ENCODE assay signal across 13 cellular contexts in genomic region chr2:28997237-28997846, GRCh38. TPM values are rescaled to one million over a fixed set of nuclear protein-coding genes. Genes with fewer than 3 reads are reported as not detected.
DNase-seq lines count a peak whose midpoint lies in the region; ATAC-seq and TF ChIP-seq lines count a peak whose summit lies in the region.
"Had no signal": no experiment of that assay in that cellular context is flagged by ENCODE, and none has a peak within 500 bp of the region (broad histone marks: within the 10 kb centered on the region; RNA-seq: fewer than 3 reads in every experiment).

No MANE protein-coding gene starts in this region.

- H3K4me1 ChIP-seq in PC-3 (ENCODE audit: insufficient read depth, low read length) (peaks cover 9% of the 10 kb centered on the region), right cardiac atrium (ENCODE audit: control insufficient read depth, insufficient read depth, low read length) (no peaks in the 10 kb centered on the region), skeletal muscle satellite cell (ENCODE audit: control insufficient read depth, insufficient read depth, low read length) (peaks cover 10% of the 10 kb centered on the region)

- H3K27me3 ChIP-seq in PC-3 (ENCODE audit: low read length), result no peaks in the 10 kb centered on the region
- no peaks in the 10 kb centered on the region for H3K27me3 ChIP-seq in right cardiac atrium (ENCODE audit: control insufficient read depth, insufficient read depth)
- peaks cover 3% of the 10 kb centered on the region for H3K27me3 ChIP-seq in skeletal muscle satellite cell (ENCODE audit: control insufficient read depth, insufficient read depth, low read length)
- H3K27me3 ChIP-seq: BLaER1 treated with 17β-estradiol and CSF1 and Interleukin-3, amounts not matched to agents 10 nM and 100 nM had no signal

- H3K36me3 ChIP-seq in PC-3 (ENCODE audit: low read depth, low read length), result no peaks in the 10 kb centered on the region
- no peaks in the 10 kb centered on the region for H3K36me3 ChIP-seq in skeletal muscle satellite cell (ENCODE audit: insufficient read depth, low read length)
- H3K36me3 ChIP-seq: BLaER1 treated with 17β-estradiol and CSF1 and Interleukin-3, amounts not matched to agents 10 nM and 100 nM had no signal

- H3K9me2 ChIP-seq in PC-3 (replicated peaks; ENCODE audit: low read length), result no peaks in the 10 kb centered on the region

- H3K9me3 ChIP-seq in PC-3 (ENCODE audit: low read length), result no peaks in the 10 kb centered on the region
- H3K9me3 ChIP-seq in right cardiac atrium (ENCODE audit: control insufficient read depth, low read length), result no peaks in the 10 kb centered on the region
- no peaks in the 10 kb centered on the region for H3K9me3 ChIP-seq in skeletal muscle satellite cell (replicated peaks; ENCODE audit: low read length)
- H3K9me3 ChIP-seq: BLaER1 treated with 17β-estradiol and CSF1 and Interleukin-3, amounts not matched to agents 10 nM and 100 nM had no signal

- no peak overlapping the region for H3K4me2 ChIP-seq in PC-3 (ENCODE audit: low read length)
- H3K4me2 ChIP-seq in skeletal muscle satellite cell (ENCODE audit: low read length), result peak overlapping the region; percentile 21

- intact Hi-C loops in PC-3 (cut with micrococcal nuclease), result no loop called here
- intact Hi-C loops in right cardiac atrium (cut with DNase I), result no loop called here

- DNase-seq in Daoy (ENCODE audit: low read depth) (peak; percentile 17), PC-3 (peak; percentile 8), right cardiac atrium (peak in 2 of 3 donors; percentile 41 to 64), erythroblast (lab: John Stamatoyannopoulos, UW) (no peak)
- DNase-seq: activated CD8-positive, alpha-beta memory T cell treated with anti-CD3 and anti-CD28 coated beads for 24 hours; NCI-H2081; NCI-H524 had no signal

- no peak overlapping the region for H3K9ac ChIP-seq in PC-3 (ENCODE audit: low read length)
- H3K9ac ChIP-seq in skeletal muscle satellite cell (ENCODE audit: low read depth, low read length), result no peak overlapping the region
- H3K9ac ChIP-seq: BLaER1 treated with 17β-estradiol and CSF1 and Interleukin-3, amounts not matched to agents 10 nM and 100 nM had no signal

- no peak overlapping the region for H2AFZ ChIP-seq in PC-3 (ENCODE audit: low read length)

- H3K27ac ChIP-seq in PC-3 (ENCODE audit: low read length) (no peak overlapping the region), right cardiac atrium (ENCODE audit: low read length) (peak overlapping the region; percentile 4)
- H3K27ac ChIP-seq: BLaER1 treated with 17β-estradiol and CSF1 and Interleukin-3, amounts not matched to agents 10 nM and 100 nM had no signal

- 34% methylated on average over 12 of the region's 12 CpGs for WGBS in right cardiac atrium

- H3F3A ChIP-seq in PC-3 (ENCODE audit: low read length, unreplicated experiment), result no peaks in the 10 kb centered on the region

- no peaks in the 10 kb centered on the region for H3K79me2 ChIP-seq in PC-3 (ENCODE audit: low read length)

- POLR2A ChIA-PET in PC-3 (lab: Charles Lee; ENCODE audit: unreplicated experiment), result no interaction called here

- no peak for ATAC-seq in PC-3
- peak in 1 of 2 donors; percentile 68 for ATAC-seq in right cardiac atrium
- ATAC-seq in GM19351 (IDR thresholded peaks at IDR 0.05; ENCODE audit: unreplicated experiment), result no peak
- no peak for ATAC-seq in HG03439 (IDR thresholded peaks at IDR 0.05; ENCODE audit: unreplicated experiment)
- ATAC-seq: SK-N-SH treated with all-trans-retinoic acid at 6 μM for 48 hours had no signal

- no peaks in the 10 kb centered on the region for H4K20me1 ChIP-seq in PC-3 (ENCODE audit: low read length)
- H4K20me1 ChIP-seq: BLaER1 treated with 17β-estradiol and CSF1 and Interleukin-3, amounts not matched to agents 10 nM and 100 nM had no signal

- no peak for TF ChIP-seq CTCF in PC-3 (conservative IDR thresholded peaks at IDR 0.05; ENCODE audit: low read depth, low read length)

- CTCF ChIA-PET in PC-3 (lab: Charles Lee), result no interaction called here

- no peak for TF ChIP-seq POLR2A in erythroblast (IDR thresholded peaks at IDR 0.05; ENCODE audit: low read length)

- H3K4me3 ChIP-seq in PC-3 (ENCODE audit: low read length), result no peak overlapping the region
- H3K4me3 ChIP-seq in right cardiac atrium (ENCODE audit: low read length), result no peak overlapping the region
- no peak overlapping the region for H3K4me3 ChIP-seq in skeletal muscle satellite cell (ENCODE audit: low read length)
- H3K4me3 ChIP-seq: BLaER1 treated with 17β-estradiol and CSF1 and Interleukin-3, amounts not matched to agents 10 nM and 100 nM had no signal

- no TSS peak for BruUV-seq in PC-3 (replicated peaks; lab: Mats Ljungman, UMichigan)

RNA-seq across cellular contexts. Expression of gene TOGARAM2, which starts 16.2 kb away (rescaled TPM):
- 0.29 TPM in 1 of 2 replicates, not detected in the other for total RNA-seq in Daoy (2014; rRNA removed; shearing (Covaris generic))
- total RNA-seq in PC-3 (2014; rRNA removed), result not detected in 2 replicates
- 10 to 100 TPM; 13.6 to 29.5 (median 26.0) TPM for total RNA-seq in right cardiac atrium
- polyA plus RNA-seq in right cardiac atrium, result 17.4 TPM
- 0.22 and 0.25 TPM in 2 replicates for total RNA-seq in skeletal muscle satellite cell (2012; rRNA removed)
- total RNA-seq: endothelial cell of umbilical vein had no signal
- polyA plus RNA-seq: endothelial cell of umbilical vein had no signal

Comparison
In these comparisons a context has a peak if more than half of its experiments do, and no peak if none do; other contexts are left out.
1. DNase-seq: peak in Daoy (single experiment), PC-3 (single experiment) and right cardiac atrium (2 of 3); none in erythroblast (0 of 2).
2. RNA of gene TOGARAM2, which starts 16.2 kb away (total RNA-seq): 13.6 to 29.5 TPM in right cardiac atrium; 0.29 TPM in Daoy and not detected in PC-3; every median in the first group is over 10 times any median in the second.